ENCODE assay signal across 9 cellular contexts in the genomic region with DNA sequence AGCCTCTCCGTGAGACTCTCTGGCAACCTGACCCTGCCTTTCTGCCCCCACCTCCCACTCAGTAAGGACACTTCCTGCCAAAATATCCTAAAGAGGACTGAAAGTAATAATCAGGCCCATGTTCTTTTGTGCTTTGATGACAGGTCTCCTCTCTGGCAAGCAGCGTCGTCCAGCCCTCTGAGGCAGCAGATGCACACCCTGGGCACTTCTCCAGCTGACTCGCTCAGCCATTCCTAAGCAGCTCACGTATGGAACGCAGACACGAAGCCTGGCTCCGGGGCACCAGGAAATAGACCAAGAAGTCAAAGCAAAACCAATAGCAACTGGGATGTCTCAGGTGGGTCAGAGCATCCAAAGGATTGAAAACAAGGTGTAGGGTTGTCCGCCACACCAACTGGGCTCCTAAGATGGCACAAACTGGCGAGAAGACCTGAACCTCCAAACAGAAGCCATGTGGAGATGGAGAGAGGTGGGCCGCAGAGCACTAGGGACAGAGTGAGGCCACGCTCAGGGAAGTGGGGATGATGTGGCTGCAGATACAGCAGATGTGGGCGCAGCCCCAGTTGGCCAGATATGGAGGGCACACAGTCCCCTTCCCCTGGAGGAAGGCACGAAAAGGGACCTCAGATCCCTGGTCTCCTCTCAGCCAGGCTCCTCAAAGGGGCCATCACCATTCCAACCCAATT. TPM values are rescaled to one million over a fixed set of nuclear protein-coding genes. Genes with fewer than 3 reads are reported as not detected.
DNase-seq lines count a peak whose midpoint lies in the region; ATAC-seq and TF ChIP-seq lines count a peak whose summit lies in the region.
"Had no signal": no experiment of that assay in that cellular context is flagged by ENCODE, and none has a peak within 500 bp of the region (broad histone marks: within the 10 kb centered on the region; RNA-seq: fewer than 3 reads in every experiment).

No MANE protein-coding gene starts in this region.

- H3K79me2 ChIP-seq in Loucy (ENCODE audit: insufficient read depth, low read length) = peaks cover 59% of the 10 kb centered on the region

- H3K36me3 Mint-ChIP-seq in CD14-positive monocyte = peaks cover 54 to 67% of the 10 kb centered on the region in 2 donors
- H3K36me3 Mint-ChIP-seq in natural killer cell = no peaks in the 10 kb centered on the region

- H3K9me2 ChIP-seq in Loucy (replicated peaks; ENCODE audit: low read depth, low read length) = no peaks in the 10 kb centered on the region

- peak overlapping the region; percentile 68 for H3K4me2 ChIP-seq in Loucy (ENCODE audit: low read depth, low read length, poor library complexity, severe bottlenecking)

- H3K27ac Mint-ChIP-seq in CD14-positive monocyte (peak overlapping the region; percentile 83 to 98 (median 96)), natural killer cell (no peak overlapping the region)

- intact Hi-C loops in CD14-positive monocyte (cut with micrococcal nuclease) = no loop called here
- intact Hi-C loops in natural killer cell (cut with micrococcal nuclease) = no loop called here

- H3F3A ChIP-seq in Loucy (ENCODE audit: low read depth) = no peaks in the 10 kb centered on the region

- TF ChIP-seq CTCF in CD14-positive monocyte (IDR thresholded peaks at IDR 0.05) (no peak), Loucy (conservative IDR thresholded peaks at IDR 0.05; ENCODE audit: low read length) (no peak), natural killer cell (IDR thresholded peaks at IDR 0.05) (no peak)

- peaks cover 14% of the 10 kb centered on the region for H4K20me1 ChIP-seq in Loucy (ENCODE audit: insufficient read depth, low read length, poor library complexity, severe bottlenecking)

- H3K4me3 Mint-ChIP-seq in CD14-positive monocyte (peak overlapping the region; percentile 92 to 98), natural killer cell (peak overlapping the region; percentile 31)

- H3K4me1 Mint-ChIP-seq in CD14-positive monocyte (peaks cover 71% of the 10 kb centered on the region), natural killer cell (peaks cover 15 to 18% of the 10 kb centered on the region in 2 donors)

- peaks cover 27% of the 10 kb centered on the region for H3K4me1 ChIP-seq in Loucy (ENCODE audit: insufficient read depth, low read length, poor library complexity, severe bottlenecking)

- H3K9me3 Mint-ChIP-seq in CD14-positive monocyte (peaks cover 0 to 2% (median 0%) of the 10 kb centered on the region in 7 donors), natural killer cell (no peaks in the 10 kb centered on the region)

- no peak overlapping the region for H2AFZ ChIP-seq in Loucy (ENCODE audit: low read length)

- DNase-seq in CD14-positive monocyte (ENCODE audit: low spot score) (no peak), cerebellar cortex (ENCODE audit: low spot score) (peak; percentile 92), natural killer cell (no peak), OCI-M1 (lab: John Stamatoyannopoulos, UW) (no peak)
- no peak for DNase-seq in activated CD4-positive, CD25-positive, alpha-beta regulatory T cell (lab: John Stamatoyannopoulos, UW)
- DNase-seq: activated CD4-positive, alpha-beta T cell treated with anti-CD3 and anti-CD28 coated beads, Interleukin-2, amount 50 U/mL, for 4 hours had no signal

- peak overlapping the region; percentile 80 for H3K4me3 ChIP-seq in Loucy (ENCODE audit: low read length, poor library complexity, severe bottlenecking)

- H3K27me3 Mint-ChIP-seq in CD14-positive monocyte (ENCODE audit: low read depth in 3 of 3) (no peaks in the 10 kb centered on the region), natural killer cell (ENCODE audit: low read depth in 2 of 2) (no peaks in the 10 kb centered on the region)

- H3K9ac ChIP-seq in Loucy (ENCODE audit: low read depth, low read length, poor library complexity, severe bottlenecking) = peak overlapping the region; percentile 85

- H3K27me3 ChIP-seq in Loucy (ENCODE audit: insufficient read depth, low read length, poor library complexity, severe bottlenecking) = no peaks in the 10 kb centered on the region

- ATAC-seq in natural killer cell = no peak
- ATAC-seq in GM19023 (IDR thresholded peaks at IDR 0.05; ENCODE audit: unreplicated experiment) = no peak
- no peak for ATAC-seq in HG03135 (IDR thresholded peaks at IDR 0.05; ENCODE audit: unreplicated experiment)

- no peaks in the 10 kb centered on the region; the same call in 1 of the 2 replicates for H3K36me3 ChIP-seq in Loucy (ENCODE audit: insufficient read depth, low read length)

- no peaks in the 10 kb centered on the region for H3K9me3 ChIP-seq in Loucy (ENCODE audit: insufficient read depth, low read depth, low read length)

RNA-seq across cellular contexts. Expression of a gene that starts 2.4 kb away (rescaled TPM):
- 100 to 1,000 TPM; 167 to 214 TPM for polyA plus RNA-seq in CD14-positive monocyte
- total RNA-seq in natural killer cell = 10 to 100 TPM; 14.1 to 39.0 (median 16.3) TPM

Comparison
In these comparisons a context has a peak if more than half of its experiments do, and no peak if none do; other contexts are left out.
1. H3K27ac Mint-ChIP-seq: peak in CD14-positive monocyte (7 of 7); none in natural killer cell (0 of 2).